19 cellular contexts compared by ENCODE assay signal in genomic region chr21:37045139-37045538, GRCh38. TPM values are rescaled to one million over a fixed set of nuclear protein-coding genes. Genes with fewer than 3 reads are reported as not detected.
DNase-seq lines count a peak whose midpoint lies in the region; ATAC-seq and TF ChIP-seq lines count a peak whose summit lies in the region.
"Had no signal": no experiment of that assay in that cellular context is flagged by ENCODE, and none has a peak within 500 bp of the region (broad histone marks: within the 10 kb centered on the region; RNA-seq: fewer than 3 reads in every experiment).

No MANE protein-coding gene starts in this region.

- H3K36me3 ChIP-seq in KOPT-K1 (ENCODE audit: insufficient read depth, low read length) (no peaks in the 10 kb centered on the region), BE2C (no peaks in the 10 kb centered on the region)
- H3K36me3 ChIP-seq: breast epithelium, vagina had no signal

- peaks cover 8% of the 10 kb centered on the region for H3K27me3 Mint-ChIP-seq in activated CD4-positive, alpha-beta memory T cell treated with anti-CD3 and anti-CD28 coated beads, Interleukin-2, amount 10 ng/mL, durations not matched to agents 7 days and 5 days
- H3K27me3 Mint-ChIP-seq in activated CD4-positive, alpha-beta memory T cell treated with anti-CD3 and anti-CD28 coated beads for 36 hours = peaks cover 2% of the 10 kb centered on the region
- peaks cover 0 to 4% of the 10 kb centered on the region in 2 donors for H3K27me3 Mint-ChIP-seq in T-cell
- H3K27me3 Mint-ChIP-seq in naive thymus-derived CD8-positive, alpha-beta T cell = peaks cover 0 to 5% (median 0%) of the 10 kb centered on the region in 5 donors

- ATAC-seq in T-cell (replicated peaks in 1 of 4) (peak; percentile 57 to 86 (median 78)), HG03139 (IDR thresholded peaks at IDR 0.05; ENCODE audit: unreplicated experiment) (no peak)
- ATAC-seq in naive thymus-derived CD8-positive, alpha-beta T cell = peak; percentile 84 to 99
- ATAC-seq: activated CD4-positive, CD25-positive, alpha-beta regulatory T cell treated with anti-CD3 and anti-CD28 coated beads, Interleukin-2, amount 50 U/mL, for 24 hours had no signal

- no peaks in the 10 kb centered on the region for H3K4me1 ChIP-seq in BE2C
- H3K4me1 ChIP-seq: breast epithelium, vagina had no signal

- TF ChIP-seq CTCF in BE2C (IDR thresholded peaks at IDR 0.05; ENCODE audit: low read depth, low read length) = no peak

- H3K4me3 ChIP-seq in BE2C (ENCODE audit: low read depth, low read length) = no peak overlapping the region
- H3K4me3 ChIP-seq: breast epithelium, dorsolateral prefrontal cortex, vagina had no signal

- DNase-seq in activated CD4-positive, alpha-beta memory T cell treated with anti-CD3 and anti-CD28 coated beads, Interleukin-2, amount 10 ng/mL, durations not matched to agents 7 days and 5 days = peak; percentile 32
- no peak for DNase-seq in activated CD4-positive, alpha-beta memory T cell treated with anti-CD3 and anti-CD28 coated beads for 36 hours
- peak in 14 of 34 experiments; percentile 1 to 26 (median 5) for DNase-seq in T-cell
- peak in 6 of 10 donors; percentile 10 to 46 (median 22) for DNase-seq in naive thymus-derived CD8-positive, alpha-beta T cell
- DNase-seq in substantia nigra (lab: John Stamatoyannopoulos, UW) = no peak
- DNase-seq in BE2C = no peak
- DNase-seq: activated T-cell treated with anti-CD3 and anti-CD28 coated beads for 4 hours, COR-L47, dorsolateral prefrontal cortex, NCI-H748 treated with DMSO at 0.1 percent for 48 hours, right cardiac atrium, RPMI8226 had no signal

- H3K27ac ChIP-seq in KOPT-K1 (ENCODE audit: low read depth, low read length, poor library complexity, severe bottlenecking) = peak overlapping the region; percentile 43
- H3K27ac ChIP-seq in substantia nigra (ENCODE audit: low read depth, low read length, poor library complexity, severe bottlenecking) = no peak overlapping the region
- H3K27ac ChIP-seq: breast epithelium, dorsolateral prefrontal cortex, vagina had no signal

- intact Hi-C loops in activated CD4-positive, alpha-beta memory T cell treated with anti-CD3 and anti-CD28 coated beads for 36 hours (cut with micrococcal nuclease) = no loop called here

- POLR2A ChIA-PET in activated CD4-positive, alpha-beta memory T cell treated with anti-CD3 and anti-CD28 coated beads, Interleukin-2, amount 10 ng/mL, durations not matched to agents 7 days and 5 days (lab: Charles Lee) = no interaction called here
- POLR2A ChIA-PET in activated CD4-positive, alpha-beta memory T cell treated with anti-CD3 and anti-CD28 coated beads for 36 hours (lab: Charles Lee) = no interaction called here
- POLR2A ChIA-PET in T-cell (lab: Charles Lee) = interaction anchor here in 1 of 2 donors (0.6 kb wide), 1 partner anchor 570 kb away, joined by 3 read pairs; no protein-coding TSS in a partner anchor
- POLR2A ChIA-PET in naive thymus-derived CD8-positive, alpha-beta T cell (lab: Charles Lee) = no interaction called here

- CTCF ChIA-PET in activated CD4-positive, alpha-beta memory T cell treated with anti-CD3 and anti-CD28 coated beads, Interleukin-2, amount 10 ng/mL, durations not matched to agents 7 days and 5 days (lab: Charles Lee) = no interaction called here
- CTCF ChIA-PET in activated CD4-positive, alpha-beta memory T cell treated with anti-CD3 and anti-CD28 coated beads for 36 hours (lab: Charles Lee) = no interaction called here
- CTCF ChIA-PET in T-cell (lab: Charles Lee) = no interaction called here

- peaks cover 13% of the 10 kb centered on the region for H3K4me1 Mint-ChIP-seq in activated CD4-positive, alpha-beta memory T cell treated with anti-CD3 and anti-CD28 coated beads, Interleukin-2, amount 10 ng/mL, durations not matched to agents 7 days and 5 days
- H3K4me1 Mint-ChIP-seq in activated CD4-positive, alpha-beta memory T cell treated with anti-CD3 and anti-CD28 coated beads for 36 hours (ENCODE audit: low read depth) = peaks cover 10% of the 10 kb centered on the region
- H3K4me1 Mint-ChIP-seq in T-cell = peaks cover 7 to 11% (median 10%) of the 10 kb centered on the region in 3 donors
- peaks cover 6 to 14% (median 11%) of the 10 kb centered on the region in 4 donors for H3K4me1 Mint-ChIP-seq in naive thymus-derived CD8-positive, alpha-beta T cell

- no peaks in the 10 kb centered on the region for H3K9me3 Mint-ChIP-seq in activated CD4-positive, alpha-beta memory T cell treated with anti-CD3 and anti-CD28 coated beads, Interleukin-2, amount 10 ng/mL, durations not matched to agents 7 days and 5 days
- H3K9me3 Mint-ChIP-seq in activated CD4-positive, alpha-beta memory T cell treated with anti-CD3 and anti-CD28 coated beads for 36 hours = no peaks in the 10 kb centered on the region
- no peaks in the 10 kb centered on the region for H3K9me3 Mint-ChIP-seq in T-cell
- no peaks in the 10 kb centered on the region for H3K9me3 Mint-ChIP-seq in naive thymus-derived CD8-positive, alpha-beta T cell

- no peaks in the 10 kb centered on the region for H3K36me3 Mint-ChIP-seq in activated CD4-positive, alpha-beta memory T cell treated with anti-CD3 and anti-CD28 coated beads, Interleukin-2, amount 10 ng/mL, durations not matched to agents 7 days and 5 days (ENCODE audit: low read depth)
- no peaks in the 10 kb centered on the region for H3K36me3 Mint-ChIP-seq in activated CD4-positive, alpha-beta memory T cell treated with anti-CD3 and anti-CD28 coated beads for 36 hours
- no peaks in the 10 kb centered on the region for H3K36me3 Mint-ChIP-seq in T-cell
- peaks cover 0 to 1% (median 0%) of the 10 kb centered on the region in 3 donors for H3K36me3 Mint-ChIP-seq in naive thymus-derived CD8-positive, alpha-beta T cell

- H3K27me3 ChIP-seq in BE2C = no peaks in the 10 kb centered on the region
- H3K27me3 ChIP-seq: breast epithelium, dorsolateral prefrontal cortex, vagina had no signal

- no peak overlapping the region for H3K27ac Mint-ChIP-seq in activated CD4-positive, alpha-beta memory T cell treated with anti-CD3 and anti-CD28 coated beads, Interleukin-2, amount 10 ng/mL, durations not matched to agents 7 days and 5 days
- H3K27ac Mint-ChIP-seq in activated CD4-positive, alpha-beta memory T cell treated with anti-CD3 and anti-CD28 coated beads for 36 hours = no peak overlapping the region
- no peak overlapping the region for H3K27ac Mint-ChIP-seq in T-cell
- peak overlapping the region in 4 of 10 donors; percentile 17 to 68 (median 28) for H3K27ac Mint-ChIP-seq in naive thymus-derived CD8-positive, alpha-beta T cell

- H3K4me3 Mint-ChIP-seq in activated CD4-positive, alpha-beta memory T cell treated with anti-CD3 and anti-CD28 coated beads, Interleukin-2, amount 10 ng/mL, durations not matched to agents 7 days and 5 days = no peak overlapping the region
- no peak overlapping the region for H3K4me3 Mint-ChIP-seq in activated CD4-positive, alpha-beta memory T cell treated with anti-CD3 and anti-CD28 coated beads for 36 hours
- H3K4me3 Mint-ChIP-seq in T-cell = no peak overlapping the region
- peak overlapping the region in 6 of 10 donors; percentile 3 to 56 (median 22) for H3K4me3 Mint-ChIP-seq in naive thymus-derived CD8-positive, alpha-beta T cell

- H3K9me3 ChIP-seq in KOPT-K1 (ENCODE audit: insufficient read depth, low read length, poor library complexity, severe bottlenecking) (no peaks in the 10 kb centered on the region), BE2C (no peaks in the 10 kb centered on the region)
- H3K9me3 ChIP-seq: breast epithelium, vagina had no signal

RNA-seq across cellular contexts. Expression of gene PIGP, which starts 27.7 kb away (rescaled TPM):
- total RNA-seq in activated CD4-positive, alpha-beta memory T cell treated with anti-CD3 and anti-CD28 coated beads, Interleukin-2, amount 10 ng/mL, durations not matched to agents 7 days and 5 days = 10 to 100 TPM; 17.2 TPM
- total RNA-seq in activated CD4-positive, alpha-beta memory T cell treated with anti-CD3 and anti-CD28 coated beads for 36 hours = 10 to 100 TPM; 19.2 to 21.2 TPM
- total RNA-seq in T-cell = 10 to 100 TPM; 10.3 to 19.3 (median 15.3) TPM
- 10 to 100 TPM; 19.9 to 22.1 TPM for total RNA-seq in naive thymus-derived CD8-positive, alpha-beta T cell
- polyA plus RNA-seq in naive thymus-derived CD8-positive, alpha-beta T cell = 10 to 100 TPM; 32.8 to 45.2 (median 38.3) TPM
- 9.3 TPM for polyA plus RNA-seq in BE2C (2012; ENCODE audit: insufficient read depth, insufficient read length, low read depth)

RNA-seq across cellular contexts. Expression of gene TTC3, which starts 27.9 kb away (rescaled TPM):
- total RNA-seq in activated CD4-positive, alpha-beta memory T cell treated with anti-CD3 and anti-CD28 coated beads, Interleukin-2, amount 10 ng/mL, durations not matched to agents 7 days and 5 days = 10 to 100 TPM; 43.9 to 44.5 TPM
- total RNA-seq in activated CD4-positive, alpha-beta memory T cell treated with anti-CD3 and anti-CD28 coated beads for 36 hours = 10 to 100 TPM; 63.1 to 65.6 TPM
- 100 to 1,000 TPM; 125 to 153 (median 139) TPM for total RNA-seq in T-cell
- 100 to 1,000 TPM; 159 to 169 TPM for total RNA-seq in naive thymus-derived CD8-positive, alpha-beta T cell
- 100 to 1,000 TPM in 1 of 3 donors, 10 to 100 TPM in 2; 51.1 to 134 (median 69.8) TPM for polyA plus RNA-seq in naive thymus-derived CD8-positive, alpha-beta T cell
- polyA plus RNA-seq in BE2C (2012; ENCODE audit: insufficient read depth, insufficient read length, low read depth) = 50.1 TPM

RNA-seq across cellular contexts. Expression of gene RIPPLY3, which starts 38.6 kb away (rescaled TPM):
- not detected for total RNA-seq in activated CD4-positive, alpha-beta memory T cell treated with anti-CD3 and anti-CD28 coated beads, Interleukin-2, amount 10 ng/mL, durations not matched to agents 7 days and 5 days
- under 1 TPM; 0.26 to 0.27 TPM for total RNA-seq in activated CD4-positive, alpha-beta memory T cell treated with anti-CD3 and anti-CD28 coated beads for 36 hours
- not detected for total RNA-seq in T-cell
- total RNA-seq in naive thymus-derived CD8-positive, alpha-beta T cell = not detected
- not detected for polyA plus RNA-seq in naive thymus-derived CD8-positive, alpha-beta T cell
- not detected for polyA plus RNA-seq in BE2C (2012; ENCODE audit: insufficient read depth, insufficient read length, low read depth)
- total RNA-seq: esophagus mucosa; right cardiac atrium; T-helper 1 cell treated with Interleukin-12 subunit alpha and Interleukin-12 subunit beta and Interleukin-4 antibody, amounts not matched to agents 30 ng/mL and 1 ng/mL, for 36 hours; vagina had no signal
- polyA plus RNA-seq: right cardiac atrium had no signal

Comparison
In these comparisons a context has a peak if more than half of its experiments do, and no peak if none do; other contexts are left out.
1. DNase-seq: peak in activated CD4-positive, alpha-beta memory T cell treated with anti-CD3 and anti-CD28 coated beads, Interleukin-2, amount 10 ng/mL, durations not matched to agents 7 days and 5 days (single experiment) and naive thymus-derived CD8-positive, alpha-beta T cell (6 of 10); none in activated CD4-positive, alpha-beta memory T cell treated with anti-CD3 and anti-CD28 coated beads for 36 hours (single experiment), substantia nigra (0 of 49) and BE2C (single experiment).
2. H3K4me3 Mint-ChIP-seq: peak in naive thymus-derived CD8-positive, alpha-beta T cell (6 of 10); none in activated CD4-positive, alpha-beta memory T cell treated with anti-CD3 and anti-CD28 coated beads, Interleukin-2, amount 10 ng/mL, durations not matched to agents 7 days and 5 days (single experiment), activated CD4-positive, alpha-beta memory T cell treated with anti-CD3 and anti-CD28 coated beads for 36 hours (single experiment) and T-cell (0 of 3).